In genomic region chrX:80335062-80335830, GRCh38 we compare ENCODE assay signal across 9 cellular contexts.
DNase-seq lines count a peak whose midpoint lies in the region; ATAC-seq and TF ChIP-seq lines count a peak whose summit lies in the region.
"Had no signal": no experiment of that assay in that cellular context is flagged by ENCODE, and none has a peak within 500 bp of the region (broad histone marks: within the 10 kb centered on the region; RNA-seq: fewer than 3 reads in every experiment).

No MANE protein-coding gene starts in this region.

- H3K9me3 ChIP-seq in left ventricle myocardium inferior (replicated peaks) = no peaks in the 10 kb centered on the region

- ATAC-seq in GM18870 (IDR thresholded peaks at IDR 0.05; ENCODE audit: unreplicated experiment) = no peak
- ATAC-seq in HG02970 (IDR thresholded peaks at IDR 0.05; ENCODE audit: low FRiP score, unreplicated experiment) = no peak
- ATAC-seq in HG02840 (IDR thresholded peaks at IDR 0.05; ENCODE audit: low FRiP score, unreplicated experiment) = no peak
- ATAC-seq: HCT116 had no signal

- no peaks in the 10 kb centered on the region for H3K4me1 ChIP-seq in left ventricle myocardium inferior

- DNase-seq in H7 = no peak
- DNase-seq in SHP77 (lab: John Stamatoyannopoulos, UW) = peak; percentile 57 to 69
- peak; percentile 26 for DNase-seq in left ventricle myocardium inferior
- DNase-seq in NOMO-1 treated with DMSO at 0.1 percent for 48 hours (lab: John Stamatoyannopoulos, UW; ENCODE audit: unreplicated experiment) = no peak

- no peak overlapping the region for H3K27ac ChIP-seq in left ventricle myocardium inferior (replicated peaks)
- peak overlapping the region in 1 of 21 experiments; percentile 35 for H3K27ac ChIP-seq in skin epidermis

- H3K27me3 ChIP-seq in H7 (ENCODE audit: control insufficient read depth, insufficient read depth, low read length) (no peaks in the 10 kb centered on the region), left ventricle myocardium inferior (ENCODE audit: low read depth) (no peaks in the 10 kb centered on the region)

- no peak for TF ChIP-seq CTCF in left ventricle myocardium inferior (IDR thresholded peaks at IDR 0.05; ENCODE audit: borderline replicate concordance)

- intact Hi-C loops in left ventricle myocardium inferior (cut with micrococcal nuclease) = no loop called here

- no peaks in the 10 kb centered on the region for H3K36me3 ChIP-seq in H7 (replicated peaks; ENCODE audit: control insufficient read depth, insufficient read depth, low read length)
- no peaks in the 10 kb centered on the region for H3K36me3 ChIP-seq in left ventricle myocardium inferior

- H3K4me3 ChIP-seq in H7 (ENCODE audit: insufficient read depth, low read depth, low read length) (peak overlapping the region; percentile 46; the same call in 1 of the 2 replicates), left ventricle myocardium inferior (peak overlapping the region; percentile 35), skin epidermis (peak overlapping the region; percentile 11 to 36 (median 25))

Comparison
In these comparisons a context has a peak if more than half of its experiments do, and no peak if none do; other contexts are left out.
1. DNase-seq: peak in SHP77 (2 of 2) and left ventricle myocardium inferior (single experiment); none in H7 (single experiment) and NOMO-1 treated with DMSO at 0.1 percent for 48 hours (single experiment).
2. Peak in every context shown above with its lines, with median percentiles within 50 percentile points of each other: H3K4me3 ChIP-seq.